In genomic region chr5:10251409-10251808, GRCh38 we compare ENCODE assay signal across 9 cellular contexts. TPM values are rescaled to one million over a fixed set of nuclear protein-coding genes. Genes with fewer than 3 reads are reported as not detected.
DNase-seq lines count a peak whose midpoint lies in the region; ATAC-seq, FAIRE-seq and TF ChIP-seq lines count a peak whose summit lies in the region.
"Had no signal": no experiment of that assay in that cellular context is flagged by ENCODE, and none has a peak within 500 bp of the region (broad histone marks: within the 10 kb centered on the region; RNA-seq: fewer than 3 reads in every experiment).

No MANE protein-coding gene starts in this region.

- FAIRE-seq in D721Med (lab: Jason Lieb, UNC): no peak
- FAIRE-seq: endometrium had no signal

- H3K4me1 ChIP-seq in GM23248 (ENCODE audit: insufficient read depth) (peaks cover 18% of the 10 kb centered on the region), Panc1 (ENCODE audit: control insufficient read depth, insufficient read depth, low read length) (peaks cover 31% of the 10 kb centered on the region), esophagus muscularis mucosa (peaks cover 25 to 47% (median 39%) of the 10 kb centered on the region in 4 donors), sigmoid colon (peaks cover 0 to 31% (median 23%) of the 10 kb centered on the region in 4 donors)

- 0 out of 2 replicates have a peak, but pooled peaks cover 3% of the 10 kb centered on the region for H3F3A ChIP-seq in GM23248 (ENCODE audit: insufficient read depth)

- CTCF ChIA-PET in Panc1 (lab: Charles Lee): interaction anchor here (0.7 kb wide), 1 partner anchor 129 kb away, joined by 3 read pairs; no protein-coding TSS in a partner anchor

- DNase-seq in GM23248 (no peak), Panc1 (ENCODE audit: low read depth, low spot score) (no peak), esophagus muscularis mucosa (ENCODE audit: extremely low spot score) (no peak), sigmoid colon (no peak), D721Med (ENCODE audit: insufficient read length, low spot score) (no peak), NCI-H446 treated with DMSO at 0.1 percent for 48 hours (lab: John Stamatoyannopoulos, UW) (no peak), NCI-H1092 (lab: John Stamatoyannopoulos, UW) (no peak)

- no peak for TF ChIP-seq POLR2A in esophagus muscularis mucosa (IDR thresholded peaks at IDR 0.05; ENCODE audit: low read depth)
- no peak for TF ChIP-seq POLR2A in sigmoid colon (IDR thresholded peaks at IDR 0.05)

- H3K4me3 ChIP-seq in GM23248 (peak overlapping the region; percentile 96), Panc1 (ENCODE audit: low read depth in 2 of 2, low read length in 2 of 2) (peak overlapping the region; percentile 85 to 94), esophagus muscularis mucosa (peak overlapping the region; percentile 82 to 93 (median 90)), sigmoid colon (peak overlapping the region; percentile 73 to 93 (median 84))

- BruUV-seq in Panc1 (replicated peaks; lab: Mats Ljungman, UMichigan): no TSS peak

- no peak overlapping the region for H3K27ac ChIP-seq in GM23248
- peak overlapping the region; percentile 99 for H3K27ac ChIP-seq in Panc1 (ENCODE audit: low read length)
- H3K27ac ChIP-seq in esophagus muscularis mucosa (replicated peaks in 1 of 4): peak overlapping the region in 1 of 4 donors; percentile 94
- no peak overlapping the region for H3K27ac ChIP-seq in sigmoid colon

- no peak for ATAC-seq in Panc1
- ATAC-seq in GM21737 (IDR thresholded peaks at IDR 0.05; ENCODE audit: unreplicated experiment): no peak

- intact Hi-C loops in Panc1 (cut with micrococcal nuclease; ENCODE audit: unreplicated experiment) (no loop called here), esophagus muscularis mucosa (cut with DNase I) (loop anchor here (5.0 kb wide), 1 partner anchor 106 kb away; no protein-coding TSS in a partner anchor), sigmoid colon (cut with DNase I) (loop anchor here (10.0 kb wide), 1 partner anchor 513 kb away; the partner anchor contains the start of gene DAP)

- peaks cover 18% of the 10 kb centered on the region; the same call in 1 of the 2 replicates for H4K20me1 ChIP-seq in GM23248 (ENCODE audit: insufficient read depth)

- no peak overlapping the region for H2AFZ ChIP-seq in GM23248

- H3K9me3 ChIP-seq in GM23248 (ENCODE audit: low read depth) (no peaks in the 10 kb centered on the region), Panc1 (ENCODE audit: control insufficient read depth, insufficient read depth, low read depth, low read length) (no peaks in the 10 kb centered on the region), esophagus muscularis mucosa (no peaks in the 10 kb centered on the region), sigmoid colon (no peaks in the 10 kb centered on the region)

- H3K27me3 ChIP-seq in GM23248 (replicated peaks; ENCODE audit: insufficient read depth) (no peaks in the 10 kb centered on the region), Panc1 (ENCODE audit: control insufficient read depth, insufficient read depth, low read length) (no peaks in the 10 kb centered on the region), esophagus muscularis mucosa (no peaks in the 10 kb centered on the region), sigmoid colon (no peaks in the 10 kb centered on the region)

- H3K9ac ChIP-seq in GM23248: peak overlapping the region; percentile 94

- H3K4me2 ChIP-seq in GM23248 (ENCODE audit: unreplicated experiment): peak overlapping the region; percentile 82

- POLR2A ChIA-PET in Panc1 (lab: Charles Lee): interaction anchor here (0.9 kb wide), 1 partner anchor 103 kb away, joined by 3 read pairs; the partner anchor contains the start of gene MARCHF6

- no peak for TF ChIP-seq CTCF in Panc1 (IDR thresholded peaks at IDR 0.05)
- no peak for TF ChIP-seq CTCF in esophagus muscularis mucosa (IDR thresholded peaks at IDR 0.05)
- no peak for TF ChIP-seq CTCF in sigmoid colon (IDR thresholded peaks at IDR 0.05)
- TF ChIP-seq CTCF in D721Med (IDR thresholded peaks at IDR 0.05; ENCODE audit: insufficient read depth, missing control alignments): no peak

- in situ Hi-C loops in GM23248 (cut with MboI) (no loop called here), Panc1 (cut with HindIII; ENCODE audit: low pct_unique_long_range_greater_than_20kb, low sequenced_read_pairs) (no loop called here)

- H3K79me2 ChIP-seq in GM23248 (ENCODE audit: insufficient read depth): peaks cover 89% of the 10 kb centered on the region

- 46 to 50% methylated on average over 7 of the region's 7 CpGs for WGBS in GM23248 (ENCODE audit: low coverage in 1 of 2, low lambda C conversion rate in 2 of 2, missing lambda C conversion rate in 2 of 2), 2 experiments
- WGBS in esophagus muscularis mucosa: 62% methylated on average over 7 of the region's 7 CpGs
- WGBS in sigmoid colon, 2 donors: 7 to 31% methylated on average over 7 of the region's 7 CpGs

- no peaks in the 10 kb centered on the region for H3K9me2 ChIP-seq in GM23248 (ENCODE audit: insufficient read depth)

- H3K36me3 ChIP-seq in GM23248 (ENCODE audit: low read depth) (peaks cover 34% of the 10 kb centered on the region), Panc1 (ENCODE audit: control insufficient read depth, insufficient read depth, low read length) (peaks cover 39% of the 10 kb centered on the region), esophagus muscularis mucosa (peaks cover 11 to 31% (median 24%) of the 10 kb centered on the region in 4 donors), sigmoid colon (peaks cover 0 to 32% (median 8%) of the 10 kb centered on the region in 4 donors)

- TF ChIP-seq EP300 in esophagus muscularis mucosa (IDR thresholded peaks at IDR 0.05) (no peak), sigmoid colon (IDR thresholded peaks at IDR 0.05) (no peak)

RNA-seq across cellular contexts. Expression of gene CCT5, which starts 1.3 kb away (rescaled TPM):
- total RNA-seq in GM23248 (2014; rRNA removed; shearing (Covaris generic)): 301 and 392 TPM in 2 replicates
- 257 and 264 TPM in 2 replicates for polyA plus RNA-seq in GM23248 (2016; fragmentation: Nextera tagmentation; extraction: Ambion mirVana)
- total RNA-seq in Panc1 (2021; ENCODE audit: unreplicated experiment): 476 TPM
- 420 TPM for polyA plus RNA-seq in Panc1 (2012; ENCODE audit: insufficient read length)
- total RNA-seq in esophagus muscularis mucosa: 100 to 1,000 TPM; 100 to 165 (median 142) TPM
- total RNA-seq in sigmoid colon: 100 to 1,000 TPM in 2 of 4 donors, 10 to 100 TPM in 2; 63.4 to 124 (median 107) TPM
- polyA plus RNA-seq in sigmoid colon: 100 to 1,000 TPM; 119 to 198 (median 166) TPM

RNA-seq across cellular contexts. Expression of gene ATPSCKMT, which starts 1.7 kb away (rescaled TPM):
- 15.3 and 16.8 TPM in 2 replicates for total RNA-seq in GM23248 (2014; rRNA removed; shearing (Covaris generic))
- polyA plus RNA-seq in GM23248 (2016; fragmentation: Nextera tagmentation; extraction: Ambion mirVana): 12.8 and 13.9 TPM in 2 replicates
- 23.1 TPM for total RNA-seq in Panc1 (2021; ENCODE audit: unreplicated experiment)
- 21.9 TPM for polyA plus RNA-seq in Panc1 (2012; ENCODE audit: insufficient read length)
- 10 to 100 TPM in 2 of 4 donors, 1 to 10 TPM in 2; 7.6 to 18.4 (median 10.2) TPM for total RNA-seq in esophagus muscularis mucosa
- 10 to 100 TPM; 16.8 to 36.3 (median 22.6) TPM for total RNA-seq in sigmoid colon
- polyA plus RNA-seq in sigmoid colon: 10 to 100 TPM in 2 of 3 donors, 1 to 10 TPM in 1; 4.8 to 11.6 (median 10.6) TPM

RNA-seq across cellular contexts. Expression of gene CMBL, which starts 56.3 kb away (rescaled TPM):
- total RNA-seq in GM23248 (2014; rRNA removed; shearing (Covaris generic)): 4.0 and 4.2 TPM in 2 replicates
- 14.6 and 16.0 TPM in 2 replicates for polyA plus RNA-seq in GM23248 (2016; fragmentation: Nextera tagmentation; extraction: Ambion mirVana)
- total RNA-seq in Panc1 (2021; ENCODE audit: unreplicated experiment): 43.2 TPM
- 68.8 TPM for polyA plus RNA-seq in Panc1 (2012; ENCODE audit: insufficient read length)
- total RNA-seq in esophagus muscularis mucosa: 1 to 10 TPM; 3.8 to 7.8 (median 5.1) TPM
- 10 to 100 TPM in 3 of 4 donors, 1 to 10 TPM in 1; 8.1 to 21.3 (median 11.4) TPM for total RNA-seq in sigmoid colon
- polyA plus RNA-seq in sigmoid colon: 100 to 1,000 TPM in 2 of 3 donors, 10 to 100 TPM in 1; 85.8 to 261 (median 169) TPM
